In the genomic region with DNA sequence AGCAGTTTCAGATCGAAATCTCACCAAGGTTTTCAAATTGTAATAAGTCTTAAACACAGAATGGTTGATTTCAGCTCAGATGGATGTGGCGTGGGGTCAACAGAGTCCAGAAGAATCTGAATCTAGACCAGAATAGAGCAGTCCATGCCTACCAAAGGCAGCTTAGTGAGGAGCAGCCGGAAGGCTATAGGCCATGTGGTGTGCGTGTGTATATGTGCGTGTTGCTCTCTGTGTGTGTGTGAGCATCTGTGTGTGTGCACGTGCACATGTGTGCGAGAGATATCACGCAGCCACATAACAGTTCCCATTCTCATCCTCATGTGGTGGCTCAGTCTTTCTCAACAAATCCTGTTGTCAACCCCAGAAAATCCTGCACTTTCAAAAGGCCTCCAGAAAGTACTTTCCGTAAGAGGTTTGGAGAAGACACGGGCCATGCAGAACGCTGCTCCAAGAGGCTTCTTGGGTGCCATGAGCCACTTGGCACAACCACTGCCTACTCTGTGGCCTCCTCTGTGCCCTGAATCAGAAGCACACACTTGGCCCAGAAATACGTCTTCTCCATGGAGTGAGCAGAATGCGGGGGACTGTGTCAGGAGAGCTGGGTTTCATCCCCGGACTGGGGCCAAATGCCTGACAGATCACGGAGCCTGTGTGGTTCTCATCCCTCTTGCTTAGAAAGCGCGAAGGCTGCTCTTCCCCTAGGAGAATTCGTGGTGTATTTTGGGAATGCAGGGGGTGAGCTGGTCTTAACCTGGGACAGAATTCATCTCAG, we compare ENCODE assay signal across 12 cellular contexts.
"Had no signal": no experiment of that assay in that cellular context is flagged by ENCODE, and none has a peak within 500 bp of the region (broad histone marks: within the 10 kb centered on the region; RNA-seq: fewer than 3 reads in every experiment).

No MANE protein-coding gene starts in this region.

- H3K4me1 ChIP-seq: colonic mucosa, neural progenitor cell had no signal

- H3K27ac ChIP-seq: colonic mucosa, left ventricle myocardium inferior, neural progenitor cell, pancreas, SK-N-MC had no signal

- H3K4me3 ChIP-seq: colonic mucosa, left ventricle myocardium inferior, neural progenitor cell, pancreas, SK-N-MC, tibial nerve had no signal

- H3K27me3 ChIP-seq: colonic mucosa, neural progenitor cell, pancreas, tibial nerve had no signal

- H3K36me3 ChIP-seq: colonic mucosa, left ventricle myocardium inferior, neural progenitor cell, pancreas, tibial nerve had no signal

- H3K9me3 ChIP-seq: colonic mucosa, pancreas had no signal

- ATAC-seq: pancreas, WTC11 had no signal

- DNase-seq: activated CD4-positive, alpha-beta T cell treated with anti-CD3 and anti-CD28 coated beads for 4 hours; activated naive CD4-positive, alpha-beta T cell treated with anti-CD3 and anti-CD28 coated beads for 36 hours; colonic mucosa; kidney; left ventricle myocardium inferior; naive B cell; stimulated activated naive CD4-positive, alpha-beta T cell had no signal
